Comparison of ENCODE assay signal across 8 cellular contexts in the genomic region with DNA sequence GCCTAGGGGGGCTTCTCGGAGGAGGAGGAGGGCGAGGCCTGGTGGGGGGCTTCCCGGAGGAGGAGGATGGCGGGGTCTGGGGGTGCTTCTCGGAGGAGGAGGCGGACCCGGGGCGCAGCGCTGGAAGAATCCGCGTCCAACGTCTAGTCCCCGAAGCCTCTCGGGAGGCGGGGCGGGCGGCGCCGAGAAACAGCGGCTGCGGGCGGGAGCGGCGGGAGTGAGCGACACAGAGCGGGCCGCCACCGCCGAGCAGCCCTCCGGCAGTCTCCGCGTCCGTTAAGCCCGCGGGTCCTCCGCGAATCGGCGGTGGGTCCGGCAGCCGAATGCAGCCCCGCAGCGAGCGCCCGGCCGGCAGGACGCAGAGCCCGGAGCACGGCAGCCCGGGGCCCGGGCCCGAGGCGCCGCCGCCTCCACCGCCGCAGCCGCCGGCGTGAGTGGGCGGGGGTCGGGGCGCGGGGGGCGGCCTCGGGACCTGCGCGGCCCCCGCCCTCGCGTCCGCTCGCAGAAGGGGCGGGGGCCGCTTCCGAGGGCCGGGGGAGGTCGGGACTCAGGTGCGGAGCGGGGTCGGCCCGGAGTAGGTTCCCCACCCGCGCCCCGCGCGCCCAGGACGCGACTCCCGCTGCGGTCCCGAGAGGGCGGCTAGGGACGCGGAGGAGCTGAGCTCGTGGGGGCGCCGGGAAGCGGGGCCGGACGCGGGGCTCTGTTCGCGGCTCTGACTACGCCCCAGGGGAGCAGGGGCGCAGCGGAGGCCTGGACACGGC. TPM values are rescaled to one million over a fixed set of nuclear protein-coding genes. Genes with fewer than 3 reads are reported as not detected.
DNase-seq lines count a peak whose midpoint lies in the region; ATAC-seq, FAIRE-seq and TF ChIP-seq lines count a peak whose summit lies in the region.

Gene KLHL17, plus strand, starts transcription at position 214 of the 761 bp plus-strand sequence. Its CDS starts 110 bp downstream, at position 324.

- H3K4me1 ChIP-seq in neutrophil (ENCODE audit: control insufficient read depth in 1 of 2, insufficient read depth in 1 of 2, low read depth in 1 of 2, low read length in 1 of 2) = peaks cover 30 to 31% of the 10 kb centered on the region in 2 experiments

- no peak for FAIRE-seq in frontal cortex (lab: Jason Lieb, UNC)

- DNase-seq in NCI-H1417 (lab: John Stamatoyannopoulos, UW) = peak; percentile 69 to 79 (median 75)
- DNase-seq in NCI-H1417 treated with DMSO at 0.1 percent for 48 hours (lab: John Stamatoyannopoulos, UW) = no peak
- DNase-seq in SK-MEL-5 (ENCODE audit: low read depth, low spot score) = peak; percentile 56
- DNase-seq in activated gamma-delta T cell treated with Interleukin-2 at 50 U/mL for 16 hours = peak; percentile 71
- DNase-seq in frontal cortex (ENCODE audit: low spot score in 2 of 2) = peak; percentile 93 to 94
- DNase-seq in substantia nigra (lab: John Stamatoyannopoulos, UW) = peak in 36 of 49 donors; percentile 2 to 82 (median 50)

- H3K27me3 ChIP-seq in neutrophil = peaks cover 46% of the 10 kb centered on the region

- TF ChIP-seq CTCF in neutrophil (IDR thresholded peaks at IDR 0.05) = peak; percentile 10

- peak; percentile 34 for ATAC-seq in HG03521 (IDR thresholded peaks at IDR 0.05; ENCODE audit: unreplicated experiment)

- H3K4me3 ChIP-seq in neutrophil (ENCODE audit: low read depth in 1 of 2, low read length in 1 of 2) = peak within 1 kb of the TSS; percentile 92 to 100

- no peaks in the 10 kb centered on the region for H3K9me3 ChIP-seq in neutrophil

- in situ Hi-C loops in SK-MEL-5 (cut with HindIII; ENCODE audit: low pct_unique_long_range_greater_than_20kb, low sequenced_read_pairs) = no loop called here

- peaks cover 3% of the 10 kb centered on the region for H3K36me3 ChIP-seq in neutrophil

- H3K27ac ChIP-seq in neutrophil = no peak within 1 kb of the TSS
- H3K27ac ChIP-seq in substantia nigra (ENCODE audit: low read depth, low read length, poor library complexity, severe bottlenecking) = no peak within 1 kb of the TSS

RNA-seq across cellular contexts. Expression of gene KLHL17, which starts in this region (rescaled TPM):
- total RNA-seq in SK-MEL-5 (2014; rRNA removed; shearing (Covaris generic)) = 5.3 and 6.3 TPM in 2 replicates
- 10.2 and 10.4 TPM in 2 replicates for polyA plus RNA-seq in SK-MEL-5 (2015; cell fraction: cytosol; rRNA removed)
- polyA plus RNA-seq in SK-MEL-5 (2015; cell fraction: nucleus; rRNA removed) = 213 and 255 TPM in 2 replicates
- 6.1 TPM for total RNA-seq in frontal cortex
